Comparison of ENCODE assay signal across 8 cellular contexts in the genomic region with DNA sequence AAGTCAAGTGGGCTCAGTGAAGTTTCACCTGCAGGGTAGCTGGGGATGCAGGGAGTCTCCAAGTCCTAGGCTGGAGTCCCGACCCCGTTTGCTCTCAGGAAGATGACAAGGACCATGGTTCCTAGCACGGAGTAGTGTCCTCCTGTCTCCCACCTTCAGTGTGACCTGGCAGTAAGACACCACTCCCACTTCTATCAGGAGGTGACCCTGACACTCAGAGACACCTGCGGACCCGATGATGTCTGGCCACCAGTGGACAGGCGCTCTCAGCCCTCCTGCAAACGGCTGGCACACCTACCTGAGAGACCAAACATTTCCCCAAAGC. TPM values are rescaled to one million over a fixed set of nuclear protein-coding genes. Genes with fewer than 3 reads are reported as not detected.
DNase-seq lines count a peak whose midpoint lies in the region; ATAC-seq and TF ChIP-seq lines count a peak whose summit lies in the region.

No MANE protein-coding gene starts in this region.

- no peak for ATAC-seq in HG02571 (IDR thresholded peaks at IDR 0.05; ENCODE audit: unreplicated experiment)
- ATAC-seq in HG02763 (IDR thresholded peaks at IDR 0.05; ENCODE audit: unreplicated experiment), result no peak
- ATAC-seq in GM21423 (IDR thresholded peaks at IDR 0.05; ENCODE audit: unreplicated experiment), result no peak

- H3K9me3 Mint-ChIP-seq in Calu3 (ENCODE audit: low read depth, unreplicated experiment) (no peaks in the 10 kb centered on the region), neural crest cell (no peaks in the 10 kb centered on the region)

- H3K4me1 ChIP-seq in duodenal mucosa (ENCODE audit: control insufficient read depth in 1 of 2, insufficient read depth in 2 of 2, low read length in 2 of 2), result peaks cover 21 to 27% of the 10 kb centered on the region in 2 donors

- peak overlapping the region; percentile 71 for H3K4me3 ChIP-seq in MG63
- peak overlapping the region; percentile 94 to 97 for H3K4me3 ChIP-seq in duodenal mucosa (ENCODE audit: low read depth in 1 of 2, low read length in 2 of 2)

- CTCF ChIA-PET in Calu3 (lab: Charles Lee), result interaction anchor here (0.6 to 1.6 kb wide), 5 partner anchors 35 to 98 kb away, joined by 3 to 5 read pairs (median 3); a partner anchor contains a TSS

- H3K36me3 ChIP-seq in MG63, result peaks cover 41% of the 10 kb centered on the region
- H3K36me3 ChIP-seq in duodenal mucosa (ENCODE audit: control insufficient read depth in 1 of 2, insufficient read depth in 2 of 2, low read length in 2 of 2), result peaks cover 3 to 24% of the 10 kb centered on the region in 2 donors

- TF ChIP-seq CTCF in Calu3 (IDR thresholded peaks at IDR 0.05; ENCODE audit: unreplicated experiment), result no peak
- no peak for TF ChIP-seq CTCF in neural crest cell (conservative IDR thresholded peaks at IDR 0.05)

- H3K9me3 ChIP-seq in MG63 (no peaks in the 10 kb centered on the region), duodenal mucosa (ENCODE audit: control insufficient read depth in 1 of 2, low read length in 2 of 2) (no peaks in the 10 kb centered on the region)

- intact Hi-C loops in Calu3 (cut with micrococcal nuclease; ENCODE audit: unreplicated experiment), result loop anchor here (2.0 to 10.0 kb wide), 4 partner anchors 37 to 563 kb away; a partner anchor contains a TSS

- H3K27me3 Mint-ChIP-seq in Calu3 (ENCODE audit: unreplicated experiment) (no peaks in the 10 kb centered on the region), neural crest cell (ENCODE audit: low read depth) (no peaks in the 10 kb centered on the region)

- H3K27ac ChIP-seq in duodenal mucosa (ENCODE audit: low read depth, low read length), result peak overlapping the region; percentile 89

- H3K27me3 ChIP-seq in MG63 (no peaks in the 10 kb centered on the region), duodenal mucosa (ENCODE audit: control insufficient read depth in 1 of 2, insufficient read depth in 2 of 2, low read length in 2 of 2) (no peaks in the 10 kb centered on the region)

- H3K27ac Mint-ChIP-seq in Calu3 (ENCODE audit: unreplicated experiment), result peak overlapping the region; percentile 56
- no peak overlapping the region for H3K27ac Mint-ChIP-seq in neural crest cell (ENCODE audit: unreplicated experiment)

- H3K36me3 Mint-ChIP-seq in Calu3 (ENCODE audit: insufficient read depth, unreplicated experiment) (peaks cover 73% of the 10 kb centered on the region), neural crest cell (ENCODE audit: low read depth) (peaks cover 9% of the 10 kb centered on the region)

- DNase-seq in Calu3 (no peak), MG63 (no peak), neural crest cell (ENCODE audit: low read depth, low spot score) (no peak), A172 (ENCODE audit: low spot score) (no peak)

- H3K9ac ChIP-seq in duodenal mucosa (ENCODE audit: low read depth in 1 of 2, low read length in 2 of 2), result peak overlapping the region; percentile 86 to 99

- H3K4me3 Mint-ChIP-seq in Calu3 (ENCODE audit: low read depth, unreplicated experiment) (peak overlapping the region; percentile 67), neural crest cell (peak overlapping the region; percentile 89)

- H3K4me1 Mint-ChIP-seq in Calu3 (ENCODE audit: low read depth, unreplicated experiment), result peaks cover 32% of the 10 kb centered on the region
- peaks cover 29% of the 10 kb centered on the region for H3K4me1 Mint-ChIP-seq in neural crest cell

- no TSS peak for BruUV-seq in Calu3 (replicated peaks; lab: Mats Ljungman, UMichigan)

RNA-seq across cellular contexts. Expression of a gene that starts 1.1 kb away (rescaled TPM):
- total RNA-seq in Calu3 (2022) (143 and 202 TPM in 2 replicates), neural crest cell (91.9 and 96.7 TPM in 2 replicates)
- 33.0 and 51.1 TPM in 2 replicates for total RNA-seq in MG63 (2014; rRNA removed; shearing (Covaris generic); ENCODE audit: low replicate concordance)
- total RNA-seq in A172 (2014; rRNA removed; shearing (Covaris generic)), result 155 and 160 TPM in 2 replicates

RNA-seq across cellular contexts. Expression of a gene that starts 35.4 kb away (rescaled TPM):
- total RNA-seq in Calu3 (2022), result 91.8 and 103 TPM in 2 replicates
- total RNA-seq in MG63 (2014; rRNA removed; shearing (Covaris generic); ENCODE audit: low replicate concordance), result 65.3 and 94.1 TPM in 2 replicates
- total RNA-seq in neural crest cell, result 126 and 128 TPM in 2 replicates
- total RNA-seq in A172 (2014; rRNA removed; shearing (Covaris generic)), result 98.3 and 115 TPM in 2 replicates
